ENCODE assay signal across 21 cellular contexts in genomic region chr22:22751043-22751603, GRCh38.
"Had no signal": no experiment of that assay in that cellular context is flagged by ENCODE, and none has a peak within 500 bp of the region (broad histone marks: within the 10 kb centered on the region; RNA-seq: fewer than 3 reads in every experiment).

No MANE protein-coding gene starts in this region.

- ATAC-seq: Panc1, PC-3 had no signal

- H3K27ac ChIP-seq: RWPE1 had no signal

- H3K9me3 ChIP-seq: SK-N-SH had no signal

- H3K36me3 Mint-ChIP-seq: IgD-negative memory B cell had no signal

- H3K9me2 ChIP-seq: SK-N-SH had no signal

- H3K4me3 Mint-ChIP-seq: IgD-negative memory B cell had no signal

- H3K4me2 ChIP-seq: SK-N-SH had no signal

- H3K9me3 Mint-ChIP-seq: IgD-negative memory B cell had no signal

- DNase-seq: KBM-7, MV-4-11, NCI-H1048, NCI-H1105 treated with DMSO at 0.1 percent for 48 hours, NCI-H1417 treated with DMSO at 0.1 percent for 48 hours, NCI-H146, NCI-H1694 treated with DMSO at 0.1 percent for 48 hours, NCI-H1930, NCI-H2081, NCI-H2107, NCI-H2227 treated with DMSO at 0.1 percent for 48 hours, NCI-H510A, NCI-H524 treated with DMSO at 0.1 percent for 48 hours, NCI-H69, NCI-H774, PC-3, SHP77, SK-N-SH had no signal
